In genomic region chr3:125110016-125110875, GRCh38 we compare ENCODE assay signal across 1 cellular context.
TF ChIP-seq lines count a peak whose summit lies in the region.

No MANE protein-coding gene starts in this region.

TF ChIP-seq in GM12878, 131 proteins besides CTCF, POLR2A, EP300 and RAD21 (continues in another document):
- no peak for TF ChIP-seq BHLHE40 (IDR thresholded peaks at IDR 0.05; ENCODE audit: borderline replicate concordance in 1 of 2, low read depth in 2 of 2, low read length in 1 of 2)
- 0 out of 2 replicates have a peak, but pooled peaks have one; percentile 12 for TF ChIP-seq EED (IDR thresholded peaks at IDR 0.05; ENCODE audit: low read depth)
- TF ChIP-seq MEF2A (IDR thresholded peaks at IDR 0.05; ENCODE audit: insufficient read depth, low read depth, low read length), result no peak
- TF ChIP-seq ZBTB33 (IDR thresholded peaks at IDR 0.05), result no peak
- no peak for TF ChIP-seq HDGF (IDR thresholded peaks at IDR 0.05)
- no peak for TF ChIP-seq CBX3 (IDR thresholded peaks at IDR 0.05; ENCODE audit: borderline replicate concordance, low read depth)
- TF ChIP-seq ZNF687 (IDR thresholded peaks at IDR 0.05), result no peak
- no peak for TF ChIP-seq PAX5 (IDR thresholded peaks at IDR 0.05; ENCODE audit: borderline replicate concordance, low read depth, low read length)
- TF ChIP-seq MTA2 (IDR thresholded peaks at IDR 0.05; ENCODE audit: low read depth), result no peak
- no peak for TF ChIP-seq E2F8 (IDR thresholded peaks at IDR 0.05; ENCODE audit: low read depth, partially characterized antibody)
- no peak for TF ChIP-seq CREB1 (IDR thresholded peaks at IDR 0.05; ENCODE audit: low read depth)
- 0 out of 2 replicates have a peak, but pooled peaks have one; percentile 24 for TF ChIP-seq CREM (IDR thresholded peaks at IDR 0.05; ENCODE audit: low read depth)
- no peak for TF ChIP-seq HCFC1 (IDR thresholded peaks at IDR 0.05; ENCODE audit: low read length)
- TF ChIP-seq BCL3 (IDR thresholded peaks at IDR 0.05; ENCODE audit: borderline replicate concordance, insufficient read depth, low read depth, low read length, poor library complexity, severe bottlenecking), result no peak
- no peak for TF ChIP-seq CUX1 (IDR thresholded peaks at IDR 0.05; ENCODE audit: insufficient replicate concordance, low read depth, low read length)
- TF ChIP-seq EGR1 (IDR thresholded peaks at IDR 0.05; ENCODE audit: borderline replicate concordance in 1 of 2, low read depth in 2 of 2, low read length in 2 of 2), result no peak
- no peak for TF ChIP-seq NFXL1 (IDR thresholded peaks at IDR 0.05; ENCODE audit: borderline replicate concordance)
- no peak for TF ChIP-seq BACH1 (IDR thresholded peaks at IDR 0.05; ENCODE audit: borderline replicate concordance)
- TF ChIP-seq ZBTB40 (IDR thresholded peaks at IDR 0.05; ENCODE audit: borderline replicate concordance), result no peak
- TF ChIP-seq POU2F2 (IDR thresholded peaks at IDR 0.05; ENCODE audit: borderline replicate concordance, low read depth, low read length), result no peak
- TF ChIP-seq BCLAF1 (IDR thresholded peaks at IDR 0.05), result no peak
- no peak for TF ChIP-seq ZNF207 (IDR thresholded peaks at IDR 0.05; ENCODE audit: borderline replicate concordance)
- TF ChIP-seq CHD1 (IDR thresholded peaks at IDR 0.05; ENCODE audit: low read depth, low read length), result no peak
- no peak for TF ChIP-seq ZBTB4 (CRISPR knock-in tag; IDR thresholded peaks at IDR 0.05)
- TF ChIP-seq RAD51 (IDR thresholded peaks at IDR 0.05), result no peak
- no peak for TF ChIP-seq GATAD2B (conservative IDR thresholded peaks at IDR 0.05; ENCODE audit: low read depth)
